In the genomic region with DNA sequence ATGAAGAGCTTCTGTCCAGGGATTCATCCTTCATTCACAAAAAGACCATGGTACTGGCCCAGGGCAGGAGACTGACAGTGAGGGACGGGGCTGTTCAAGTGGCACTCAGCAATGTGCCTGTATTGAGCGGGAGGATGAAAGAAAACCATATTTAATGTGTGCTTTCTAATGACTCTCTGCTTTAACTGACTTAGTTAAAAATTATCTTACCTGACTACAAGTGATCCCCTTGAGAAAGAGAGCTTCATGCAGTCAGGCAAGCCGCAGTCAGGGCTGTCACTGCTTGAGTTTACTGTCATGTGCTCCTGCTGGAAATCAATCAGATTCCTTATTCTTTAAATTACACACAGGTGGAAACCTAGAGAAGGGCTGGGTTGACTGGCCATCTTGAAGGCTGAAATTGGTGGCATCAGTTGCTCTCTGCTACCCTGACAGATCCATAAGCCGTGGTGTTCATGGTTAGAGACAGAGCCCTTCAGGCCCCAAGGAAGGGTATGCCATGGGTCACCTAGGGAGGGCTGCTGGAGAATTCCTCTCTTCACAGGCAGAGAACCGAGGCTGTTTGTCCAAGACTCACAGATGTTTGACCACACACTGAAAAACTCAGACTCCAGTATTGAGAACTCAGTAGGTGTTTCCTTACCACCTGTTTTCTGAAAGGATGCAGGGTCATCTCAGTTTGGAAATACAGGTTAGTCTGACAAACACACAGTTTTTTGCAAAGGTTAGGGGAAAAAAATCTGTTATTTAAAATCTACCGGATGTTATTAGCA, we compare ENCODE assay signal across 9 cellular contexts.
DNase-seq lines count a peak whose midpoint lies in the region; ATAC-seq, FAIRE-seq and TF ChIP-seq lines count a peak whose summit lies in the region.
"Had no signal": no experiment of that assay in that cellular context is flagged by ENCODE, and none has a peak within 500 bp of the region (broad histone marks: within the 10 kb centered on the region; RNA-seq: fewer than 3 reads in every experiment).

No MANE protein-coding gene starts in this region.

- TF ChIP-seq EP300 in ovary (IDR thresholded peaks at IDR 0.05), result no peak

- H3K36me3 ChIP-seq in ovary, result no peaks in the 10 kb centered on the region

- TF ChIP-seq CTCF in osteocyte (IDR thresholded peaks at IDR 0.05) (no peak), ovary (IDR thresholded peaks at IDR 0.05) (no peak)

- H3K4me1 ChIP-seq in ovary (ENCODE audit: insufficient read depth), result peaks cover 26% of the 10 kb centered on the region

- DNase-seq in RCC 7860 (ENCODE audit: low spot score) (peak; percentile 46), osteocyte (ENCODE audit: extremely low spot score, unreplicated experiment) (no peak), ovary (no peak), KG1 (lab: John Stamatoyannopoulos, UW) (no peak), SKM-1 (lab: John Stamatoyannopoulos, UW; ENCODE audit: unreplicated experiment) (no peak)
- DNase-seq in stimulated activated CD4-positive, alpha-beta T cell treated with anti-CD3 and anti-CD28 coated beads, Interleukin-4, amount 100 ng/mL, for 1 hour, result no peak
- DNase-seq: anterior cingulate cortex had no signal

- ATAC-seq in GM18873 (IDR thresholded peaks at IDR 0.05; ENCODE audit: low FRiP score, unreplicated experiment), result peak; percentile 33
- peak; percentile 23 for ATAC-seq in HG02852 (IDR thresholded peaks at IDR 0.05; ENCODE audit: unreplicated experiment)

- H3K27ac ChIP-seq in ovary, result no peak overlapping the region

- no peak overlapping the region for H3K4me3 ChIP-seq in ovary

- intact Hi-C loops in ovary (cut with DNase I), result loop anchor here in 3 of 4 donors (5.0 to 10.0 kb wide), 2 partner anchors 69 to 1433 kb away; partner anchors contain the start of gene TRIO (in 2 of the 3)

- no peaks in the 10 kb centered on the region for H3K9me3 Mint-ChIP-seq in osteocyte (ENCODE audit: unreplicated experiment)

- peak; percentile 80 for FAIRE-seq in RCC 7860 (lab: Jason Lieb, UNC)

- H3K9me3 ChIP-seq in ovary, result no peaks in the 10 kb centered on the region

- WGBS in ovary, 3 donors, result 56 to 77% (median 66%) methylated on average over 6 of the region's 6 CpGs

- H3K27me3 ChIP-seq in ovary, result no peaks in the 10 kb centered on the region

- no peaks in the 10 kb centered on the region for H3K27me3 Mint-ChIP-seq in osteocyte (ENCODE audit: unreplicated experiment)

- TF ChIP-seq POLR2A in ovary (IDR thresholded peaks at IDR 0.05), result no peak

- peaks cover 82% of the 10 kb centered on the region for H3K4me1 Mint-ChIP-seq in osteocyte (ENCODE audit: unreplicated experiment)

- H3K27ac Mint-ChIP-seq in osteocyte (ENCODE audit: unreplicated experiment), result peak overlapping the region; percentile 76

- no peaks in the 10 kb centered on the region for H3K36me3 Mint-ChIP-seq in osteocyte (ENCODE audit: unreplicated experiment)

- no peak overlapping the region for H3K4me3 Mint-ChIP-seq in osteocyte (ENCODE audit: unreplicated experiment)
